In genomic region chr3:63955036-63955650, GRCh38 we compare ENCODE assay signal across 23 cellular contexts. TPM values are rescaled to one million over a fixed set of nuclear protein-coding genes. Genes with fewer than 3 reads are reported as not detected.
DNase-seq lines count a peak whose midpoint lies in the region; ATAC-seq, FAIRE-seq and TF ChIP-seq lines count a peak whose summit lies in the region.
"Had no signal": no experiment of that assay in that cellular context is flagged by ENCODE, and none has a peak within 500 bp of the region (broad histone marks: within the 10 kb centered on the region; RNA-seq: fewer than 3 reads in every experiment).

No MANE protein-coding gene starts in this region.

- H3K9me3 Mint-ChIP-seq in activated CD4-positive, alpha-beta T cell treated with anti-CD3 and anti-CD28 coated beads for 36 hours (ENCODE audit: low read depth), result no peaks in the 10 kb centered on the region

- 95% methylated on average over 3 of the region's 3 CpGs for WGBS in esophagus muscularis mucosa
- 17 to 19% methylated on average over 3 of the region's 3 CpGs for WGBS in pancreas, 2 donors

- peak overlapping the region; percentile 87 for H3K27ac ChIP-seq in VCaP
- peak overlapping the region in 3 of 4 donors; percentile 7 to 43 (median 29) for H3K27ac ChIP-seq in esophagus muscularis mucosa (replicated peaks in 1 of 4)
- peak overlapping the region in 3 of 4 donors; percentile 8 to 78 (median 65) for H3K27ac ChIP-seq in pancreas
- H3K27ac ChIP-seq: C4-2B, cardiac muscle cell, left ventricle myocardium inferior, thyroid gland had no signal

- POLR2A ChIA-PET in activated CD4-positive, alpha-beta T cell treated with anti-CD3 and anti-CD28 coated beads for 36 hours (lab: Charles Lee), result no interaction called here

- H3K36me3 ChIP-seq in esophagus muscularis mucosa (peaks cover 0 to 8% (median 0%) of the 10 kb centered on the region in 4 donors), pancreas (no peaks in the 10 kb centered on the region)
- H3K36me3 ChIP-seq: cardiac muscle cell, thyroid gland had no signal

- intact Hi-C loops in activated CD4-positive, alpha-beta T cell treated with anti-CD3 and anti-CD28 coated beads for 36 hours (cut with DNase I, micrococcal nuclease), result no loop called here
- intact Hi-C loops in esophagus muscularis mucosa (cut with DNase I), result loop anchor here (5.0 kb wide), 1 partner anchor 33 kb away; no protein-coding TSS in a partner anchor
- intact Hi-C loops in pancreas (cut with DNase I), result no loop called here

- TF ChIP-seq EP300 in esophagus muscularis mucosa (IDR thresholded peaks at IDR 0.05), result no peak

- H3K27me3 Mint-ChIP-seq in activated CD4-positive, alpha-beta T cell treated with anti-CD3 and anti-CD28 coated beads for 36 hours, result no peaks in the 10 kb centered on the region

- no peaks in the 10 kb centered on the region for H3K27me3 ChIP-seq in esophagus muscularis mucosa
- no peaks in the 10 kb centered on the region for H3K27me3 ChIP-seq in pancreas
- H3K27me3 ChIP-seq: cardiac muscle cell, thyroid gland had no signal

- no peak for DNase-seq in activated CD4-positive, alpha-beta T cell treated with anti-CD3 and anti-CD28 coated beads for 36 hours
- no peak for DNase-seq in activated CD4-positive, alpha-beta T cell treated with anti-CD3 and anti-CD28 coated beads, Interleukin-2, amount 50 U/mL, for 1 hour
- DNase-seq in esophagus muscularis mucosa (ENCODE audit: extremely low spot score) (no peak), pancreas (no peak), erythroblast (lab: John Stamatoyannopoulos, UW) (no peak)
- DNase-seq: activated naive CD4-positive, alpha-beta T cell treated with Interleukin-2 at 50 U/mL for 16 hours; effector CD8-positive, alpha-beta T cell; EL; left ventricle myocardium inferior; NCI-H1694; NCI-H446; right cardiac atrium; stimulated activated CD4-positive, alpha-beta T cell treated with anti-CD3 and anti-CD28 coated beads, Interleukin-1b, Interleukin-23, amount 100 ng/mL, for 48 hours; thyroid gland had no signal

- H3K4me3 ChIP-seq in esophagus muscularis mucosa, result no peak overlapping the region
- H3K4me3 ChIP-seq in pancreas, result no peak overlapping the region
- H3K4me3 ChIP-seq: cardiac muscle cell, left ventricle myocardium inferior, thyroid gland had no signal

- H3K27ac Mint-ChIP-seq in activated CD4-positive, alpha-beta T cell treated with anti-CD3 and anti-CD28 coated beads for 36 hours, result peak overlapping the region; percentile 22

- peaks cover 42% of the 10 kb centered on the region for H3K4me1 Mint-ChIP-seq in activated CD4-positive, alpha-beta T cell treated with anti-CD3 and anti-CD28 coated beads for 36 hours

- no peak for TF ChIP-seq POLR2A in esophagus muscularis mucosa (IDR thresholded peaks at IDR 0.05; ENCODE audit: low read depth)
- no peak for TF ChIP-seq POLR2A in erythroblast (IDR thresholded peaks at IDR 0.05; ENCODE audit: low read length)

- TF ChIP-seq CTCF in VCaP (conservative IDR thresholded peaks at IDR 0.05) (no peak), esophagus muscularis mucosa (IDR thresholded peaks at IDR 0.05) (no peak), pancreas (IDR thresholded peaks at IDR 0.05) (no peak)

- H3K9me3 ChIP-seq in esophagus muscularis mucosa (no peaks in the 10 kb centered on the region), pancreas (no peaks in the 10 kb centered on the region)
- H3K9me3 ChIP-seq: left ventricle myocardium inferior, thyroid gland had no signal

- H3K4me1 ChIP-seq in esophagus muscularis mucosa, result peaks cover 17 to 91% (median 72%) of the 10 kb centered on the region in 4 donors
- peaks cover 47 to 75% (median 54%) of the 10 kb centered on the region in 3 donors for H3K4me1 ChIP-seq in pancreas
- H3K4me1 ChIP-seq: thyroid gland had no signal

- CTCF ChIA-PET in activated CD4-positive, alpha-beta T cell treated with anti-CD3 and anti-CD28 coated beads for 36 hours (lab: Charles Lee), result no interaction called here

- FAIRE-seq in pancreas (lab: Jason Lieb, UNC), result no peak
- FAIRE-seq: A204.1, H1 had no signal

- no peak overlapping the region for H3K4me3 Mint-ChIP-seq in activated CD4-positive, alpha-beta T cell treated with anti-CD3 and anti-CD28 coated beads for 36 hours

- H3K36me3 Mint-ChIP-seq in activated CD4-positive, alpha-beta T cell treated with anti-CD3 and anti-CD28 coated beads for 36 hours (ENCODE audit: low read depth), result peaks cover 9% of the 10 kb centered on the region

- no peak for ATAC-seq in activated CD4-positive, alpha-beta T cell treated with anti-CD3 and anti-CD28 coated beads for 36 hours
- ATAC-seq in pancreas, result peak; percentile 11 to 63 (median 38)
- ATAC-seq in GM21390 (IDR thresholded peaks at IDR 0.05; ENCODE audit: unreplicated experiment), result no peak
- ATAC-seq in HG03159 (IDR thresholded peaks at IDR 0.05; ENCODE audit: unreplicated experiment), result no peak
- ATAC-seq: right cardiac atrium had no signal

RNA-seq across cellular contexts. Expression of gene SCAANT1, which starts 43.0 kb away (rescaled TPM):
- not detected for total RNA-seq in activated CD4-positive, alpha-beta T cell treated with anti-CD3 and anti-CD28 coated beads for 36 hours
- total RNA-seq in esophagus muscularis mucosa (not detected), pancreas (not detected)
- polyA plus RNA-seq in pancreas, result not detected
- total RNA-seq: activated CD8-positive, alpha-beta memory T cell treated with anti-CD3 and anti-CD28 coated beads for 36 hours; cardiac muscle cell; H1; left ventricle myocardium inferior; MCF 10A; right cardiac atrium; thyroid gland had no signal
- polyA plus RNA-seq: cardiac muscle cell, H1, right cardiac atrium had no signal

Comparison
In these comparisons a context has a peak if more than half of its experiments do, and no peak if none do; other contexts are left out.
1. ATAC-seq: peak in pancreas (4 of 4); none in activated CD4-positive, alpha-beta T cell treated with anti-CD3 and anti-CD28 coated beads for 36 hours (single experiment), GM21390 (single experiment) and HG03159 (single experiment).
2. H3K27ac ChIP-seq: peak in every context shown above with its lines; median percentile 87 in VCaP; 65 in pancreas; 29 in esophagus muscularis mucosa.